In genomic region chr6:30914076-30914853, GRCh38 we compare ENCODE assay signal across 8 cellular contexts. TPM values are rescaled to one million over a fixed set of nuclear protein-coding genes. Genes with fewer than 3 reads are reported as not detected.
DNase-seq lines count a peak whose midpoint lies in the region; ATAC-seq and TF ChIP-seq lines count a peak whose summit lies in the region.

Gene VARS2, plus strand, starts transcription at chr6:30914238. Its CDS starts 599 bp downstream, at chr6:30914837.

- H3K9me3 Mint-ChIP-seq in naive thymus-derived CD8-positive, alpha-beta T cell: no peaks in the 10 kb centered on the region

- peak within 1 kb of the TSS; percentile 86 to 97 (median 95) for H3K4me3 Mint-ChIP-seq in naive thymus-derived CD8-positive, alpha-beta T cell

- TF ChIP-seq CTCF in KMS-11 (conservative IDR thresholded peaks at IDR 0.05; ENCODE audit: low read depth, low read length): no peak
- peak; percentile 4 to 62 (median 50) for TF ChIP-seq CTCF in Peyer's patch (IDR thresholded peaks at IDR 0.05)

- peaks cover 26 to 48% (median 34%) of the 10 kb centered on the region in 4 donors for H3K4me1 Mint-ChIP-seq in naive thymus-derived CD8-positive, alpha-beta T cell

- peak; percentile 78 for ATAC-seq in GM21619 (IDR thresholded peaks at IDR 0.05; ENCODE audit: unreplicated experiment)
- peak; percentile 96 to 97 for ATAC-seq in naive thymus-derived CD8-positive, alpha-beta T cell

- POLR2A ChIA-PET in naive thymus-derived CD8-positive, alpha-beta T cell (lab: Charles Lee): interaction anchor here (0.5 to 3.3 kb wide), 12 partner anchors 29 to 216 kb away, joined by 3 to 22 read pairs (median 4); partner anchors contain the start of gene DDR1

- DNase-seq in DMS79 treated with DMSO at 0.1 percent for 48 hours (lab: John Stamatoyannopoulos, UW): peak; percentile 83
- peak; percentile 86 to 97 (median 97) for DNase-seq in Peyer's patch
- peak; percentile 83 for DNase-seq in activated T-helper 1 cell treated with Interleukin-2 at 50 U/mL for 16 hours (ENCODE audit: low read depth)
- peak; percentile 90 for DNase-seq in fibroblast of gingiva (ENCODE audit: low read depth)
- peak; percentile 66 to 94 (median 85) for DNase-seq in naive thymus-derived CD8-positive, alpha-beta T cell
- peak; percentile 76 for DNase-seq in stimulated activated naive CD4-positive, alpha-beta T cell treated with Interleukin-2 at 50 U/mL for 16 hours (lab: John Stamatoyannopoulos, UW)

- H3K79me2 ChIP-seq in KMS-11 (ENCODE audit: insufficient read depth, low read depth): no peaks in the 10 kb centered on the region

- H3K4me3 ChIP-seq in KMS-11 (IDR thresholded peaks at IDR 0.05; ENCODE audit: insufficient read depth, low read depth, low read length) (peak within 1 kb of the TSS; percentile 40), Peyer's patch (peak within 1 kb of the TSS; percentile 47 to 82 (median 75))

- H4K20me1 ChIP-seq in KMS-11 (ENCODE audit: insufficient read depth): no peaks in the 10 kb centered on the region

- H3K36me3 Mint-ChIP-seq in naive thymus-derived CD8-positive, alpha-beta T cell: peaks cover 0 to 52% (median 16%) of the 10 kb centered on the region in 3 donors

- no peaks in the 10 kb centered on the region for H3K27me3 Mint-ChIP-seq in naive thymus-derived CD8-positive, alpha-beta T cell

- H3K4me1 ChIP-seq in KMS-11 (ENCODE audit: low read depth, poor library complexity, severe bottlenecking) (peaks cover 19% of the 10 kb centered on the region), Peyer's patch (peaks cover 3 to 19% (median 10%) of the 10 kb centered on the region in 4 donors)

- H2AFZ ChIP-seq in KMS-11 (ENCODE audit: low read depth): peak within 1 kb of the TSS; percentile 70

- peak within 1 kb of the TSS; percentile 85 to 97 (median 93) for H3K27ac Mint-ChIP-seq in naive thymus-derived CD8-positive, alpha-beta T cell

- peak within 1 kb of the TSS; percentile 72 for H3K9ac ChIP-seq in KMS-11

- H3K9me3 ChIP-seq in Peyer's patch: no peaks in the 10 kb centered on the region

- H3K27ac ChIP-seq in KMS-11: peak within 1 kb of the TSS; percentile 43
- H3K27ac ChIP-seq in Peyer's patch: peak within 1 kb of the TSS; percentile 69 to 94 (median 90)

- H3K27me3 ChIP-seq in KMS-11 (ENCODE audit: insufficient read depth, low read depth) (no peaks in the 10 kb centered on the region), Peyer's patch (no peaks in the 10 kb centered on the region)

- peak within 1 kb of the TSS; percentile 98 for H3K4me2 ChIP-seq in KMS-11

- TF ChIP-seq POLR2A in Peyer's patch (IDR thresholded peaks at IDR 0.05): peak; percentile 91

- H3K36me3 ChIP-seq in KMS-11 (ENCODE audit: insufficient read depth): no peaks in the 10 kb centered on the region
- H3K36me3 ChIP-seq in Peyer's patch: peaks cover 0 to 32% (median 0%) of the 10 kb centered on the region in 3 donors

RNA-seq across cellular contexts. Expression of gene VARS2, which starts in this region (rescaled TPM):
- 10 to 100 TPM; 24.2 to 40.0 (median 31.1) TPM for total RNA-seq in Peyer's patch
- 10 to 100 TPM; 41.4 to 53.7 TPM for total RNA-seq in naive thymus-derived CD8-positive, alpha-beta T cell
- polyA plus RNA-seq in naive thymus-derived CD8-positive, alpha-beta T cell: 10 to 100 TPM; 14.1 to 16.3 (median 14.5) TPM

Comparison
In these comparisons a context has a peak if more than half of its experiments do, and no peak if none do; other contexts are left out.
1. Peak in every context shown above with its lines: DNase-seq, ATAC-seq, H3K4me3 ChIP-seq and H3K27ac ChIP-seq.